Comparison of ENCODE assay signal across 7 cellular contexts in genomic region chr9:131095666-131096489, GRCh38. TPM values are rescaled to one million over a fixed set of nuclear protein-coding genes. Genes with fewer than 3 reads are reported as not detected.
A peak's percentile ranks its signal among the peaks of the same experiment; 100 is the strongest.
DNase-seq lines count a peak whose midpoint lies in the region; ATAC-seq and TF ChIP-seq lines count a peak whose summit lies in the region.

No MANE protein-coding gene starts in this region.

- peaks cover 55% of the 10 kb centered on the region for H3K4me1 Mint-ChIP-seq in brain

- WGBS in GM23248 (ENCODE audit: low coverage in 1 of 2, low lambda C conversion rate in 2 of 2, missing lambda C conversion rate in 2 of 2), 2 experiments = 15 to 19% methylated on average over 29 to 38 of the region's 38 CpGs

- no peak overlapping the region for H3K9ac ChIP-seq in GM23248

- no peaks in the 10 kb centered on the region for H4K20me1 ChIP-seq in GM23248 (ENCODE audit: insufficient read depth)

- peak overlapping the region; percentile 43 for H3K4me2 ChIP-seq in GM23248 (ENCODE audit: unreplicated experiment)

- H3K27ac Mint-ChIP-seq in brain = peak overlapping the region in 4 of 5 experiments; percentile 63 to 92 (median 76)

- H3K4me3 Mint-ChIP-seq in brain = peak overlapping the region; percentile 82 to 88 (median 84)

- in situ Hi-C loops in GM23248 (cut with MboI) = no loop called here

- no peaks in the 10 kb centered on the region for H3K36me3 Mint-ChIP-seq in brain

- H3K9me3 Mint-ChIP-seq in brain = peaks cover 0 to 3% (median 0%) of the 10 kb centered on the region in 5 experiments

- H3K27me3 ChIP-seq in GM23248 (replicated peaks; ENCODE audit: insufficient read depth) = peaks cover 35% of the 10 kb centered on the region

- H3F3A ChIP-seq in GM23248 (ENCODE audit: insufficient read depth) = no peaks in the 10 kb centered on the region

- H3K9me3 ChIP-seq in GM23248 (ENCODE audit: low read depth) = no peaks in the 10 kb centered on the region

- H3K9me2 ChIP-seq in GM23248 (ENCODE audit: insufficient read depth) = no peaks in the 10 kb centered on the region

- no peak overlapping the region for H3K27ac ChIP-seq in GM23248

- H3K27me3 Mint-ChIP-seq in brain = peaks cover 22% of the 10 kb centered on the region

- no peaks in the 10 kb centered on the region; the same call in 1 of the 2 replicates for H3K4me1 ChIP-seq in GM23248 (ENCODE audit: insufficient read depth)

- no peaks in the 10 kb centered on the region for H3K79me2 ChIP-seq in GM23248 (ENCODE audit: insufficient read depth)

- H2AFZ ChIP-seq in GM23248 = no peak overlapping the region

- no peak for ATAC-seq in GM19395 (IDR thresholded peaks at IDR 0.05; ENCODE audit: unreplicated experiment)
- no peak for ATAC-seq in HG02642 (IDR thresholded peaks at IDR 0.05; ENCODE audit: poor library complexity, unreplicated experiment)

- TF ChIP-seq CTCF in brain (conservative IDR thresholded peaks at IDR 0.05) = peak in 1 of 2 experiments; percentile 48

- H3K36me3 ChIP-seq in GM23248 (ENCODE audit: low read depth) = no peaks in the 10 kb centered on the region

- DNase-seq in GM23248 (peak; percentile 25), NCI-H69 (lab: John Stamatoyannopoulos, UW) (peak; percentile 85), islet precursor cell (peak; percentile 86)
- DNase-seq in stimulated activated CD4-positive, alpha-beta T cell treated with anti-CD3 and anti-CD28 coated beads, TNF-alpha, amount 100 ng/mL, for 24 hours (ENCODE audit: low read depth in 3 of 3) = peak in 2 of 3 experiments; percentile 1 to 35

- peak overlapping the region; percentile 37; the same call in 1 of the 2 replicates for H3K4me3 ChIP-seq in GM23248

RNA-seq across cellular contexts. Expression of gene AIF1L, which starts 0.5 kb away (rescaled TPM):
- total RNA-seq in GM23248 (2014; rRNA removed; shearing (Covaris generic)) = not detected in 2 replicates
- 0.28 TPM in 1 of 2 replicates, not detected in the other for polyA plus RNA-seq in GM23248 (2016; fragmentation: Nextera tagmentation; extraction: Ambion mirVana)
- polyA plus RNA-seq in brain (ENCODE audit: insufficient read depth, low read depth, low replicate concordance) = 131 TPM

RNA-seq across cellular contexts. Expression of gene NUP214, which starts 29.5 kb away (rescaled TPM):
- 13.1 and 22.3 TPM in 2 replicates for total RNA-seq in GM23248 (2014; rRNA removed; shearing (Covaris generic))
- 11.7 and 14.3 TPM in 2 replicates for polyA plus RNA-seq in GM23248 (2016; fragmentation: Nextera tagmentation; extraction: Ambion mirVana)
- polyA plus RNA-seq in brain (ENCODE audit: insufficient read depth, low read depth, low replicate concordance) = 43.9 TPM

Comparison
In these comparisons a context has a peak if more than half of its experiments do, and no peak if none do; other contexts are left out.
1. DNase-seq: peak in every context shown above with its lines; median percentile 86 in islet precursor cell; 85 in NCI-H69; 25 in GM23248; 18 in stimulated activated CD4-positive, alpha-beta T cell treated with anti-CD3 and anti-CD28 coated beads, TNF-alpha, amount 100 ng/mL, for 24 hours.
2. RNA of gene AIF1L, which starts 0.5 kb away (polyA plus RNA-seq): 131 TPM in brain (single experiment); 0.28 TPM in GM23248; every median in the first group is over 100 times any median in the second.